ENCODE assay signal across 16 cellular contexts in the genomic region with DNA sequence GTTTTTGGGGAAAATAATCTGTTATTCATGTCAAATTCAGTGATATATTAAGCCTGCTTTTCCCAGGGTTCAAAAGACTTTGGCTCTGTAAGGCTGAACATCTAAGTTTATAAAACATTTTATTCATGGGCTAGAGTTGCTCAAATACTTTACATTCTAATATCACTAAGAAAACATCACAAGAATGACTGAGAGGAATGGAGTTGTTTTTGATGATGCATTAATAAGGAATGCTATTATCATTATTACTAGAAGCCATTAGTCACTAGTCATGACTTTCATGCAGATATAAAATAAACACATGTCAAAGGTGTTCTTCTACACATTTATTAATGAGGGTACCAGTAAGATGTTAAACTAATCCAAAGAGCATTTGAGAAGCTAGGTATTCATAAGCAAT.
DNase-seq lines count a peak whose midpoint lies in the region; ATAC-seq and TF ChIP-seq lines count a peak whose summit lies in the region.
"Had no signal": no experiment of that assay in that cellular context is flagged by ENCODE, and none has a peak within 500 bp of the region (broad histone marks: within the 10 kb centered on the region; RNA-seq: fewer than 3 reads in every experiment).

No MANE protein-coding gene starts in this region.

- H3K4me1 ChIP-seq in foreskin keratinocyte (peaks cover 19% of the 10 kb centered on the region), smooth muscle cell (ENCODE audit: low read depth) (no peaks in the 10 kb centered on the region), gastroesophageal sphincter (no peaks in the 10 kb centered on the region)
- H3K4me1 ChIP-seq: BLaER1 treated with 17β-estradiol and CSF1 and Interleukin-3, amounts not matched to agents 10 nM and 100 nM had no signal

- H3K4me2 ChIP-seq in smooth muscle cell: no peak overlapping the region
- H3K4me2 ChIP-seq: BLaER1 treated with 17β-estradiol and CSF1 and Interleukin-3, amounts not matched to agents 10 nM and 100 nM had no signal

- peaks cover 5% of the 10 kb centered on the region for H3K9me3 ChIP-seq in smooth muscle cell (replicated peaks; ENCODE audit: low read depth)
- peaks cover 0 to 10% (median 0%) of the 10 kb centered on the region in 3 donors for H3K9me3 ChIP-seq in gastroesophageal sphincter

- TF ChIP-seq EP300 in gastroesophageal sphincter (IDR thresholded peaks at IDR 0.05): no peak

- ATAC-seq in foreskin keratinocyte (peak; percentile 96), gastroesophageal sphincter (no peak)
- ATAC-seq: activated CD8-positive, alpha-beta T cell treated with anti-CD3 and anti-CD28 coated beads for 36 hours; WTC11 had no signal

- no peak for TF ChIP-seq CTCF in astrocyte of the spinal cord (IDR thresholded peaks at IDR 0.05; ENCODE audit: low read depth, low read length)
- TF ChIP-seq CTCF in foreskin keratinocyte (conservative IDR thresholded peaks at IDR 0.05): no peak
- TF ChIP-seq CTCF in smooth muscle cell (IDR thresholded peaks at IDR 0.05; ENCODE audit: borderline replicate concordance, insufficient read depth, poor library complexity, severe bottlenecking): no peak
- no peak for TF ChIP-seq CTCF in gastroesophageal sphincter (IDR thresholded peaks at IDR 0.05)

- peak overlapping the region; percentile 35 for H2AFZ ChIP-seq in smooth muscle cell (ENCODE audit: low read depth)

- DNase-seq in HS-5 (ENCODE audit: low read depth) (peak; percentile 2), astrocyte of the spinal cord (ENCODE audit: low read depth, low spot score) (peak; percentile 33), foreskin keratinocyte (peak; percentile 43 to 65), smooth muscle cell (lab: John Stamatoyannopoulos, UW; ENCODE audit: unreplicated experiment) (no peak), SHP77 (lab: John Stamatoyannopoulos, UW) (no peak), HuH-7 (ENCODE audit: low spot score) (no peak)
- DNase-seq: activated CD8-positive, alpha-beta T cell treated with anti-CD3 and anti-CD28 coated beads for 36 hours; activated naive CD4-positive, alpha-beta T cell treated with anti-CD3 and anti-CD28 coated beads, Interleukin-2, amount 10 ng/mL, durations not matched to agents 7 days and 5 days; activated T-cell treated with anti-CD3 and anti-CD28 coated beads, Interleukin-2, amount 50 U/mL, for 24 hours; left cardiac atrium; midbrain; MM.1S had no signal

- in situ Hi-C loops in astrocyte of the spinal cord (cut with HindIII; ENCODE audit: low sequenced_read_pairs): no loop called here

- no peak overlapping the region for H3K27ac ChIP-seq in foreskin keratinocyte
- no peak overlapping the region for H3K27ac ChIP-seq in smooth muscle cell (ENCODE audit: low read depth)
- no peak overlapping the region for H3K27ac ChIP-seq in gastroesophageal sphincter
- H3K27ac ChIP-seq: BLaER1 treated with 17β-estradiol and CSF1 and Interleukin-3, amounts not matched to agents 10 nM and 100 nM; thoracic aorta had no signal

- H4K20me1 ChIP-seq in smooth muscle cell (ENCODE audit: low read depth): no peaks in the 10 kb centered on the region
- H4K20me1 ChIP-seq: BLaER1 treated with 17β-estradiol and CSF1 and Interleukin-3, amounts not matched to agents 10 nM and 100 nM had no signal

- H3K9ac ChIP-seq in smooth muscle cell (ENCODE audit: low read depth): no peak overlapping the region
- H3K9ac ChIP-seq: BLaER1 treated with 17β-estradiol and CSF1 and Interleukin-3, amounts not matched to agents 10 nM and 100 nM had no signal

- H3K36me3 ChIP-seq in smooth muscle cell (ENCODE audit: low read depth) (no peaks in the 10 kb centered on the region), gastroesophageal sphincter (no peaks in the 10 kb centered on the region)
- H3K36me3 ChIP-seq: BLaER1 treated with 17β-estradiol and CSF1 and Interleukin-3, amounts not matched to agents 10 nM and 100 nM; thoracic aorta had no signal

- H3F3A ChIP-seq in smooth muscle cell (ENCODE audit: low read depth): no peaks in the 10 kb centered on the region

- H3K79me2 ChIP-seq in smooth muscle cell (ENCODE audit: low read depth): no peaks in the 10 kb centered on the region

- no peak for TF ChIP-seq POLR2A in gastroesophageal sphincter (IDR thresholded peaks at IDR 0.05)

- H3K4me3 ChIP-seq in astrocyte of the spinal cord (ENCODE audit: low read depth, low read length) (no peak overlapping the region), smooth muscle cell (no peak overlapping the region), gastroesophageal sphincter (no peak overlapping the region)
- H3K4me3 ChIP-seq: BLaER1 treated with 17β-estradiol and CSF1 and Interleukin-3, amounts not matched to agents 10 nM and 100 nM; thoracic aorta had no signal

- H3K27me3 ChIP-seq in foreskin keratinocyte (no peaks in the 10 kb centered on the region), smooth muscle cell (ENCODE audit: low read depth) (no peaks in the 10 kb centered on the region), gastroesophageal sphincter (no peaks in the 10 kb centered on the region)
- H3K27me3 ChIP-seq: BLaER1 treated with 17β-estradiol and CSF1 and Interleukin-3, amounts not matched to agents 10 nM and 100 nM had no signal

Comparison
In these comparisons a context has a peak if more than half of its experiments do, and no peak if none do; other contexts are left out.
1. DNase-seq: peak in HS-5 (single experiment), astrocyte of the spinal cord (single experiment) and foreskin keratinocyte (2 of 2); none in smooth muscle cell (single experiment), SHP77 (0 of 2) and HuH-7 (single experiment).